In genomic region chr11:1824221-1825038, GRCh38 we compare ENCODE assay signal across 2 cellular contexts.
TF ChIP-seq lines count a peak whose summit lies in the region.

No MANE protein-coding gene starts in this region.

TF ChIP-seq in IMR-90, 13 proteins besides CTCF, POLR2A, EP300 and RAD21:
- TF ChIP-seq RCOR1 (IDR thresholded peaks at IDR 0.05; ENCODE audit: insufficient replicate concordance, low read length): no peak
- no peak for TF ChIP-seq MAZ (IDR thresholded peaks at IDR 0.05; ENCODE audit: borderline replicate concordance, low read depth, low read length)
- TF ChIP-seq ELK1 (IDR thresholded peaks at IDR 0.05; ENCODE audit: borderline replicate concordance, low read depth, low read length): no peak
- TF ChIP-seq SMC3 (IDR thresholded peaks at IDR 0.05; ENCODE audit: low read depth, low read length): no peak
- no peak for TF ChIP-seq MXI1 (IDR thresholded peaks at IDR 0.05; ENCODE audit: borderline replicate concordance, low read depth, low read length)
- no peak for TF ChIP-seq NFE2L2 (IDR thresholded peaks at IDR 0.05; ENCODE audit: low read depth, low read length)
- TF ChIP-seq MAFK (IDR thresholded peaks at IDR 0.05; ENCODE audit: low read depth, low read length): no peak
- TF ChIP-seq USF2 (IDR thresholded peaks at IDR 0.05; ENCODE audit: low read depth, low read length): no peak
- TF ChIP-seq CEBPB (IDR thresholded peaks at IDR 0.05; ENCODE audit: low read depth, low read length): no peak
- no peak for TF ChIP-seq RFX5 (IDR thresholded peaks at IDR 0.05; ENCODE audit: low read depth, low read length)
TF ChIP-seq in IMR-90: peak in this region for 0.

TF ChIP-seq in H1, 55 proteins besides CTCF, POLR2A, EP300 and RAD21:
- TF ChIP-seq ZNF274 (IDR thresholded peaks at IDR 0.05; ENCODE audit: borderline replicate concordance, extremely low read depth, low read length) (no peak), HDAC6 (IDR thresholded peaks at IDR 0.05; ENCODE audit: low read depth, low read length) (no peak), USF2 (IDR thresholded peaks at IDR 0.05; ENCODE audit: low read length) (no peak), ATF3 (IDR thresholded peaks at IDR 0.05; ENCODE audit: insufficient read depth, low read depth, low read length) (no peak), CBX5 (IDR thresholded peaks at IDR 0.05; ENCODE audit: low read depth, low read length) (no peak), JUN (IDR thresholded peaks at IDR 0.05; ENCODE audit: low read depth, low read length) (no peak), BRCA1 (IDR thresholded peaks at IDR 0.05; ENCODE audit: low read depth, low read length) (no peak), RXRA (IDR thresholded peaks at IDR 0.05; ENCODE audit: insufficient read depth, low read depth, low read length) (no peak), SP4 (IDR thresholded peaks at IDR 0.05; ENCODE audit: low read length) (no peak)
